8 cellular contexts compared by ENCODE assay signal in genomic region chrX:54639346-54640102, GRCh38.
DNase-seq lines count a peak whose midpoint lies in the region; ATAC-seq lines count a peak whose summit lies in the region.

No MANE protein-coding gene starts in this region.

- peak overlapping the region; percentile 61 for H3K4me3 ChIP-seq in rectal smooth muscle tissue (ENCODE audit: low read length)
- H3K4me3 ChIP-seq in aorta (ENCODE audit: low read length in 2 of 2), result no peak overlapping the region

- intact Hi-C loops in aorta (cut with DNase I), result loop anchor here (2.0 to 5.0 kb wide), 3 partner anchors 169 to 418 kb away; partner anchors contain the start of gene APEX2 (in 1 of the 2)

- no peaks in the 10 kb centered on the region for H3K36me3 ChIP-seq in rectal smooth muscle tissue (ENCODE audit: control insufficient read depth, insufficient read depth, low read length)
- no peaks in the 10 kb centered on the region for H3K36me3 ChIP-seq in aorta (ENCODE audit: control insufficient read depth in 1 of 2, insufficient read depth in 2 of 2, low read length in 1 of 2)

- H3K9me3 ChIP-seq in aorta (ENCODE audit: control insufficient read depth, low read length), result no peaks in the 10 kb centered on the region

- 0 to 32% methylated on average over 47 of the region's 47 CpGs for WGBS in aorta, 2 donors

- ATAC-seq in GM18508 (IDR thresholded peaks at IDR 0.05; ENCODE audit: insufficient read depth, unreplicated experiment) (peak; percentile 86), HG03025 (IDR thresholded peaks at IDR 0.05; ENCODE audit: low FRiP score, unreplicated experiment) (peak; percentile 93), aorta (ENCODE audit: low FRiP score) (peak; percentile 98)

- no peak overlapping the region for H3K9ac ChIP-seq in rectal smooth muscle tissue (ENCODE audit: low read length)

- DNase-seq in NCI-H2029 (lab: John Stamatoyannopoulos, UW) (peak; percentile 85), T-helper 9 cell (peak; percentile 83), astrocyte of the hippocampus (ENCODE audit: low read depth, low spot score) (peak; percentile 96), hepatic stellate cell (ENCODE audit: low spot score) (peak; percentile 79), aorta (peak; percentile 97 to 98)

- H3K27ac ChIP-seq in rectal smooth muscle tissue (ENCODE audit: low read depth, low read length) (peak overlapping the region; percentile 93), aorta (ENCODE audit: low read depth in 1 of 2, low read length in 2 of 2) (peak overlapping the region; percentile 49 to 68)

- H3K4me1 ChIP-seq in rectal smooth muscle tissue (ENCODE audit: control insufficient read depth, insufficient read depth, low read length), result peaks cover 2% of the 10 kb centered on the region
- H3K4me1 ChIP-seq in aorta (ENCODE audit: control insufficient read depth in 1 of 2, insufficient read depth in 2 of 2, low read length in 2 of 2), result no peaks in the 10 kb centered on the region

- H3K27me3 ChIP-seq in rectal smooth muscle tissue (ENCODE audit: control insufficient read depth, insufficient read depth, low read length) (no peaks in the 10 kb centered on the region), aorta (ENCODE audit: control insufficient read depth in 1 of 2, insufficient read depth in 2 of 2, low read length in 1 of 2) (no peaks in the 10 kb centered on the region)
